Comparison of ENCODE assay signal across 29 cellular contexts in the genomic region with DNA sequence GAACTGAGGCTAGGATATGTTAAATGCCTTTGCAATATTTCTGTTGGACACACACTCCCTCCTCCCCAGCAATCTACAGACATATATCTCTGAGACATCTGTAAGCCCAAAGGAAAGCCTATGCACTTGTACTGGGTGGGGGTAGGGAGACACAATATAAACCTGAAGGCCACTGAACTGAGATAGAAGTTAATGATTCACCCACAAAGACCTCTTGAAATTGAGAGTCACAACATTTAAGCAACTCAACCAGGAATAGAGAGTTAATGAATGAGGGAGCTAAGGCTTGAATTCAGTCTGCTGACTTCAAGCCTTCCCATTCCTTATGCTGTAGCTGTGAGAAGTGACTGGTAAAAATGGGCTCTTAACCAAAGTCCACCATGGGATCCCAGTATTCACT. TPM values are rescaled to one million over a fixed set of nuclear protein-coding genes. Genes with fewer than 3 reads are reported as not detected.
"Had no signal": no experiment of that assay in that cellular context is flagged by ENCODE, and none has a peak within 500 bp of the region (broad histone marks: within the 10 kb centered on the region; RNA-seq: fewer than 3 reads in every experiment).

No MANE protein-coding gene starts in this region.

- FAIRE-seq: astrocyte, endothelial cell of umbilical vein, frontal cortex, TTC549 had no signal

- H3K9me3 ChIP-seq: adrenal gland, esophagus muscularis mucosa, tibial artery had no signal

- DNase-seq: activated CD4-positive, CD25-positive, alpha-beta regulatory T cell treated with anti-CD3 and anti-CD28 coated beads, Interleukin-2, amount 50 U/mL, for 72 hours; activated CD8-positive, alpha-beta memory T cell treated with anti-CD3 and anti-CD28 coated beads for 24 hours; activated CD8-positive, alpha-beta memory T cell treated with anti-CD3 and anti-CD28 coated beads, Interleukin-2, amount 50 U/mL, for 4 hours; activated naive CD4-positive, alpha-beta T cell; activated T-cell treated with anti-CD3 and anti-CD28 coated beads, Interleukin-2, amount 50 U/mL, for 4 hours; adrenal gland; central memory CD4-positive, alpha-beta T cell; effector memory CD8-positive, alpha-beta T cell; hippocampal formation; left cardiac atrium; natural killer cell; stimulated activated CD4-positive, alpha-beta T cell treated with anti-CD3 and anti-CD28 coated beads, Interleukin-4, amount 100 ng/mL, for 24 hours; substantia nigra; tibial artery; WERI-Rb-1 had no signal

- H3K36me3 ChIP-seq: adrenal gland, esophagus muscularis mucosa, tibial artery, WERI-Rb-1 had no signal

- H3K4me3 ChIP-seq: adrenal gland, esophagus muscularis mucosa, tibial artery had no signal

- H3K4me3 Mint-ChIP-seq: activated naive CD8-positive, alpha-beta T cell; activated T-cell treated with anti-CD3 and anti-CD28 coated beads, Interleukin-2, amount 50 U/mL, for 4 hours; effector memory CD8-positive, alpha-beta T cell; natural killer cell; stimulated activated naive CD8-positive, alpha-beta T cell treated with anti-CD3 and anti-CD28 coated beads, Interleukin-15, Interleukin-2, amounts not matched to agents 100 ng/mL and 50 ng/mL, for 24 hours had no signal

- H3K27me3 Mint-ChIP-seq: activated naive CD8-positive, alpha-beta T cell; progenitor cell of endocrine pancreas had no signal

- H3K27me3 ChIP-seq: adrenal gland, esophagus muscularis mucosa, tibial artery had no signal

- H3K27ac ChIP-seq: adrenal gland, esophagus muscularis mucosa, tibial artery, WERI-Rb-1 had no signal

- H3K4me1 ChIP-seq: adrenal gland, esophagus muscularis mucosa, tibial artery had no signal

- ATAC-seq: activated T-cell treated with anti-CD3 and anti-CD28 coated beads, Interleukin-2, amount 50 U/mL, for 4 hours; effector memory CD8-positive, alpha-beta T cell; left cardiac atrium; natural killer cell had no signal

- H3K27ac Mint-ChIP-seq: activated naive CD8-positive, alpha-beta T cell; activated T-helper 2 cell treated with anti-CD3 and anti-CD28 coated beads, Interferon-gamma antibody, Interleukin-2, Interleukin-4, amounts not matched to agents 10 μg/mL and 5 μg/mL and 100 μg/mL, durations not matched to agents 14 hours and 24 hours and 36 hours; effector memory CD8-positive, alpha-beta T cell; natural killer cell; progenitor cell of endocrine pancreas; stimulated activated naive CD8-positive, alpha-beta T cell treated with anti-CD3 and anti-CD28 coated beads, Interleukin-15, Interleukin-2, amounts not matched to agents 100 ng/mL and 50 ng/mL, for 24 hours had no signal

- H3K4me1 Mint-ChIP-seq: natural killer cell had no signal

- H3K9me3 Mint-ChIP-seq: activated T-cell treated with anti-CD3 and anti-CD28 coated beads, Interleukin-2, amount 50 U/mL, for 4 hours; effector memory CD8-positive, alpha-beta T cell; natural killer cell had no signal

- H3K36me3 Mint-ChIP-seq: activated naive CD8-positive, alpha-beta T cell; natural killer cell had no signal

RNA-seq across cellular contexts. Expression of a gene that starts 5.0 kb away (rescaled TPM):
- total RNA-seq: activated T-cell treated with anti-CD3 and anti-CD28 coated beads, Interleukin-2, amount 50 U/mL, for 4 hours; activated T-helper 2 cell treated with anti-CD3 and anti-CD28 coated beads, Interferon-gamma antibody, Interleukin-2, Interleukin-4, amounts not matched to agents 10 μg/mL and 5 μg/mL and 100 μg/mL, durations not matched to agents 14 hours and 24 hours and 36 hours; adrenal gland; astrocyte; dermis microvascular lymphatic vessel endothelial cell; endothelial cell of umbilical vein; esophagus muscularis mucosa; frontal cortex; left cardiac atrium; lung microvascular endothelial cell; natural killer cell; osteocyte; progenitor cell of endocrine pancreas; T-helper 2 cell treated with Interferon-gamma antibody and Interleukin-4, amounts not matched to agents 100 ng/mL and 5 ng/mL, for 36 hours; ureter had no signal
- polyA plus RNA-seq: adrenal gland, endothelial cell of umbilical vein had no signal

RNA-seq across cellular contexts. Expression of a gene that starts 12.5 kb away (rescaled TPM):
- total RNA-seq: activated T-cell treated with anti-CD3 and anti-CD28 coated beads, Interleukin-2, amount 50 U/mL, for 4 hours; activated T-helper 2 cell treated with anti-CD3 and anti-CD28 coated beads, Interferon-gamma antibody, Interleukin-2, Interleukin-4, amounts not matched to agents 10 μg/mL and 5 μg/mL and 100 μg/mL, durations not matched to agents 14 hours and 24 hours and 36 hours; adrenal gland; astrocyte; dermis microvascular lymphatic vessel endothelial cell; endothelial cell of umbilical vein; esophagus muscularis mucosa; frontal cortex; left cardiac atrium; lung microvascular endothelial cell; natural killer cell; osteocyte; progenitor cell of endocrine pancreas; T-helper 2 cell treated with Interferon-gamma antibody and Interleukin-4, amounts not matched to agents 100 ng/mL and 5 ng/mL, for 36 hours; ureter had no signal
- polyA plus RNA-seq: adrenal gland, endothelial cell of umbilical vein had no signal
